ENCODE assay signal across 8 cellular contexts in the genomic region with DNA sequence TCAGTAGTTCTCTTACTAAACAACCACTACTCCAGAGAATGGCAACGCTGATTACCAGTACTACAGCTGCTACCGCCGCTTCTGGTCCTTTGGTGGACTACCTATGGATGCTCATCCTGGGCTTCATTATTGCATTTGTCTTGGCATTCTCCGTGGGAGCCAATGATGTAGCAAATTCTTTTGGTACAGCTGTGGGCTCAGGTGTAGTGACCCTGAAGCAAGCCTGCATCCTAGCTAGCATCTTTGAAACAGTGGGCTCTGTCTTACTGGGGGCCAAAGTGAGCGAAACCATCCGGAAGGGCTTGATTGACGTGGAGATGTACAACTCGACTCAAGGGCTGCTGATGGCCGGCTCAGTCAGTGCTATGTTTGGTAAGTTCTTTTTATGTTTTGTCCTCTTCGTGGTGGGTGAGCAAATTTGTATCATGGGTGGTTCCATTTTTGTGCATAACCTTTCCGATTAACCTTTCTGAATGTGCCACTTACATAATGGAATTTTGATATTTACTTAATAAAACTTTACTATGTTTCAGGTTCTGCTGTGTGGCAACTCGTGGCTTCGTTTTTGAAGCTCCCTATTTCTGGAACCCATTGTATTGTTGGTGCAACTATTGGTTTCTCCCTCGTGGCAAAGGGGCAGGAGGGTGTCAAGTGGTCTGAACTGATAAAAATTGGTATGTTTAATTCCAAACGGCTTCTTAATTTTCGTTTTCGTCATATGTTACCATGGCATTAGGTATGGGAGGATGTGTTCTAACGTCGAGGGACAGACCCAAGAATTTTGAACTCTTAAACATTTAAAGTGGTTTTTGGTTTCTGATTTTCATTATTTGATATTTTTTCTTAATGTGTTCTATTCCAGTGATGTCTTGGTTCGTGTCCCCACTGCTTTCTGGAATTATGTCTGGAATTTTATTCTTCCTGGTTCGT. TPM values are rescaled to one million over a fixed set of nuclear protein-coding genes. Genes with fewer than 3 reads are reported as not detected.
DNase-seq lines count a peak whose midpoint lies in the region; ATAC-seq and TF ChIP-seq lines count a peak whose summit lies in the region.

No MANE protein-coding gene starts in this region.

- peaks cover 8% of the 10 kb centered on the region for H3K27me3 ChIP-seq in NT2/D1 (ENCODE audit: insufficient read depth, insufficient read length)

- ATAC-seq in natural killer cell, result no peak
- no peak for ATAC-seq in HG03520 (IDR thresholded peaks at IDR 0.05; ENCODE audit: unreplicated experiment)

- peak overlapping the region; percentile 88 for H3K27ac Mint-ChIP-seq in activated CD4-positive, alpha-beta T cell treated with anti-CD3 and anti-CD28 coated beads, Interleukin-2, amount 10 ng/mL, durations not matched to agents 24 days and 14 days
- peak overlapping the region; percentile 86 for H3K27ac Mint-ChIP-seq in dendritic cell treated with granulocyte-macrophage colony-stimulating factor and Interleukin-4, amounts not matched to agents 40 ng/mL and 50 ng/mL, for 4 days
- H3K27ac Mint-ChIP-seq in natural killer cell, result peak overlapping the region; percentile 89 to 91

- peaks cover 55% of the 10 kb centered on the region for H3K36me3 ChIP-seq in NT2/D1 (ENCODE audit: insufficient read depth, insufficient read length, low read length)

- no peaks in the 10 kb centered on the region for H3K9me3 ChIP-seq in NT2/D1 (ENCODE audit: insufficient read depth, low read length)

- no peaks in the 10 kb centered on the region for H3K27me3 Mint-ChIP-seq in activated CD4-positive, alpha-beta T cell treated with anti-CD3 and anti-CD28 coated beads, Interleukin-2, amount 10 ng/mL, durations not matched to agents 24 days and 14 days
- no peaks in the 10 kb centered on the region for H3K27me3 Mint-ChIP-seq in dendritic cell treated with granulocyte-macrophage colony-stimulating factor and Interleukin-4, amounts not matched to agents 40 ng/mL and 50 ng/mL, for 4 days
- H3K27me3 Mint-ChIP-seq in natural killer cell (ENCODE audit: low read depth in 2 of 2), result no peaks in the 10 kb centered on the region

- peak overlapping the region; percentile 87 for H3K4me3 ChIP-seq in NT2/D1 (ENCODE audit: insufficient read length, low read depth)

- H3K9ac ChIP-seq in NT2/D1 (ENCODE audit: insufficient read length, low read depth), result peak overlapping the region; percentile 79

- no peak for TF ChIP-seq CTCF in natural killer cell (IDR thresholded peaks at IDR 0.05)

- H3K36me3 Mint-ChIP-seq in activated CD4-positive, alpha-beta T cell treated with anti-CD3 and anti-CD28 coated beads, Interleukin-2, amount 10 ng/mL, durations not matched to agents 24 days and 14 days (ENCODE audit: low read depth), result peaks cover 59% of the 10 kb centered on the region
- H3K36me3 Mint-ChIP-seq in dendritic cell treated with granulocyte-macrophage colony-stimulating factor and Interleukin-4, amounts not matched to agents 40 ng/mL and 50 ng/mL, for 4 days (ENCODE audit: low read depth), result peaks cover 63% of the 10 kb centered on the region
- peaks cover 37% of the 10 kb centered on the region for H3K36me3 Mint-ChIP-seq in natural killer cell

- peak overlapping the region; percentile 100 for H3K4me3 Mint-ChIP-seq in activated CD4-positive, alpha-beta T cell treated with anti-CD3 and anti-CD28 coated beads, Interleukin-2, amount 10 ng/mL, durations not matched to agents 24 days and 14 days
- H3K4me3 Mint-ChIP-seq in dendritic cell treated with granulocyte-macrophage colony-stimulating factor and Interleukin-4, amounts not matched to agents 40 ng/mL and 50 ng/mL, for 4 days, result peak overlapping the region; percentile 82
- H3K4me3 Mint-ChIP-seq in natural killer cell, result peak overlapping the region; percentile 94

- H3K4me1 ChIP-seq in NT2/D1 (ENCODE audit: insufficient read depth, insufficient read length), result no peaks in the 10 kb centered on the region

- no peaks in the 10 kb centered on the region for H3K9me3 Mint-ChIP-seq in activated CD4-positive, alpha-beta T cell treated with anti-CD3 and anti-CD28 coated beads, Interleukin-2, amount 10 ng/mL, durations not matched to agents 24 days and 14 days
- H3K9me3 Mint-ChIP-seq in dendritic cell treated with granulocyte-macrophage colony-stimulating factor and Interleukin-4, amounts not matched to agents 40 ng/mL and 50 ng/mL, for 4 days, result no peaks in the 10 kb centered on the region
- H3K9me3 Mint-ChIP-seq in natural killer cell, result no peaks in the 10 kb centered on the region

- intact Hi-C loops in activated CD4-positive, alpha-beta T cell treated with anti-CD3 and anti-CD28 coated beads, Interleukin-2, amount 10 ng/mL, durations not matched to agents 24 days and 14 days (cut with micrococcal nuclease), result loop anchor here (2.0 to 5.0 kb wide), 3 partner anchors 46 to 165 kb away; a partner anchor contains a TSS
- intact Hi-C loops in dendritic cell treated with granulocyte-macrophage colony-stimulating factor and Interleukin-4, amounts not matched to agents 40 ng/mL and 50 ng/mL, for 4 days (cut with micrococcal nuclease), result loop anchor here (5.0 kb wide), 1 partner anchor 45 kb away; no protein-coding TSS in a partner anchor
- intact Hi-C loops in natural killer cell (cut with micrococcal nuclease), result loop anchor here (5.0 kb wide), 2 partner anchors 45 to 65 kb away; a partner anchor contains a TSS

- peaks cover 66% of the 10 kb centered on the region for H3K4me1 Mint-ChIP-seq in activated CD4-positive, alpha-beta T cell treated with anti-CD3 and anti-CD28 coated beads, Interleukin-2, amount 10 ng/mL, durations not matched to agents 24 days and 14 days
- peaks cover 75% of the 10 kb centered on the region for H3K4me1 Mint-ChIP-seq in dendritic cell treated with granulocyte-macrophage colony-stimulating factor and Interleukin-4, amounts not matched to agents 40 ng/mL and 50 ng/mL, for 4 days (ENCODE audit: low read depth)
- peaks cover 78 to 79% of the 10 kb centered on the region in 2 donors for H3K4me1 Mint-ChIP-seq in natural killer cell

- peak; percentile 73 for DNase-seq in activated CD4-positive, alpha-beta T cell treated with anti-CD3 and anti-CD28 coated beads, Interleukin-2, amount 10 ng/mL, durations not matched to agents 24 days and 14 days
- DNase-seq in activated CD4-positive, alpha-beta T cell treated with anti-CD3 and anti-CD28 coated beads for 4 hours, result no peak
- no peak for DNase-seq in NT2/D1 (ENCODE audit: low read depth, low spot score)
- DNase-seq in natural killer cell, result no peak
- DNase-seq in islet precursor cell, result no peak
- no peak for DNase-seq in D341Med (ENCODE audit: low spot score)

RNA-seq across cellular contexts. Expression of a gene that starts 1.3 kb away (rescaled TPM):
- 180 and 182 TPM in 2 replicates for total RNA-seq in activated CD4-positive, alpha-beta T cell treated with anti-CD3 and anti-CD28 coated beads, Interleukin-2, amount 10 ng/mL, durations not matched to agents 24 days and 14 days
- total RNA-seq in natural killer cell, result 100 to 1,000 TPM; 193 to 241 (median 233) TPM
